In the genomic region with DNA sequence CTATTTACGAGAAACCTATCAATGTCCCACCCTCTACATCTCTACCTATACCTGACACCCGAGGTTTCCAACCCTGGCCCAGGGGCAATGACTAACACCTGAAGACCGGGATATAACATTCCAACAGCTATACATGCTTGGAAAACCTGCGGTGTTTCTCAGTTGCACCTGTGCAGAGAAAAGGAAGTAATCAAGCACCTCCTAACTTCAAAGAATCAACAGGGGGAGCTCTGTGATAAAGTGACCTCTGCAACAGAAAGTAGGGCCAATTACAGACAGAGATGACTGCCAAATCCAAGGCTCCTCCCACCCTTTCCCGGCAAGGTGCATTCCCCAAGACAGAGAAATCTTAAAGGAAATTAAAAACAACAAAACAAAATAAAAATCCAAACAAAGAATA, we compare ENCODE assay signal across 8 cellular contexts. TPM values are rescaled to one million over a fixed set of nuclear protein-coding genes. Genes with fewer than 3 reads are reported as not detected.
A peak's percentile ranks its signal among the peaks of the same experiment; 100 is the strongest.
DNase-seq lines count a peak whose midpoint lies in the region; ATAC-seq and TF ChIP-seq lines count a peak whose summit lies in the region.

No MANE protein-coding gene starts in this region.

- no peaks in the 10 kb centered on the region for H3K9me3 Mint-ChIP-seq in activated CD8-positive, alpha-beta T cell treated with anti-CD3 and anti-CD28 coated beads for 36 hours

- H3K9me3 ChIP-seq in iPS DF 6.9 (ENCODE audit: control insufficient read depth, insufficient read depth, low read length) (no peaks in the 10 kb centered on the region), upper lobe of right lung (no peaks in the 10 kb centered on the region)

- H3K27ac Mint-ChIP-seq in activated CD8-positive, alpha-beta T cell treated with anti-CD3 and anti-CD28 coated beads for 36 hours, result peak overlapping the region; percentile 55

- CTCF ChIA-PET in activated CD8-positive, alpha-beta T cell treated with anti-CD3 and anti-CD28 coated beads for 36 hours (lab: Charles Lee), result interaction anchor here (0.6 to 5.0 kb wide), 17 partner anchors 9 to 239 kb away, joined by 3 to 66 read pairs (median 4); a partner anchor contains a TSS

- H3K4me1 ChIP-seq in iPS DF 6.9 (ENCODE audit: control insufficient read depth, insufficient read depth, low read length), result peaks cover 6% of the 10 kb centered on the region
- peaks cover 16% of the 10 kb centered on the region for H3K4me1 ChIP-seq in upper lobe of right lung

- H3K27ac ChIP-seq in iPS DF 6.9 (ENCODE audit: low read length) (no peak overlapping the region), upper lobe of right lung (no peak overlapping the region)

- in situ Hi-C loops in G401 (cut with HindIII; ENCODE audit: low sequenced_read_pairs), result no loop called here

- no peaks in the 10 kb centered on the region for H3K27me3 Mint-ChIP-seq in activated CD8-positive, alpha-beta T cell treated with anti-CD3 and anti-CD28 coated beads for 36 hours

- no CpG with 5 or more reads among the region's 5 CpGs for WGBS in iPS DF 6.9 (ENCODE audit: insufficient coverage, insufficient read length)

- ATAC-seq in GM19372 (IDR thresholded peaks at IDR 0.05; ENCODE audit: low read depth, unreplicated experiment) (peak; percentile 83), HG03469 (IDR thresholded peaks at IDR 0.05; ENCODE audit: unreplicated experiment) (peak; percentile 79), upper lobe of right lung (peak; percentile 90)
- ATAC-seq in activated CD8-positive, alpha-beta T cell treated with anti-CD3 and anti-CD28 coated beads for 36 hours, result peak; percentile 41

- H3K4me3 Mint-ChIP-seq in activated CD8-positive, alpha-beta T cell treated with anti-CD3 and anti-CD28 coated beads for 36 hours, result peak overlapping the region; percentile 20

- H3K27me3 ChIP-seq in iPS DF 6.9 (ENCODE audit: control insufficient read depth, insufficient read depth, low read length) (no peaks in the 10 kb centered on the region), upper lobe of right lung (no peaks in the 10 kb centered on the region)

- POLR2A ChIA-PET in activated CD8-positive, alpha-beta T cell treated with anti-CD3 and anti-CD28 coated beads for 36 hours (lab: Charles Lee), result interaction anchor here (1.2 to 4.5 kb wide), 6 partner anchors 12 to 43 kb away, joined by 3 to 21 read pairs (median 5); a partner anchor contains a TSS

- DNase-seq in G401 (ENCODE audit: low spot score) (peak; percentile 52), iPS DF 6.9 (ENCODE audit: low read depth, low spot score) (peak; percentile 33), upper lobe of right lung (no peak), DMS79 treated with DMSO at 0.1 percent for 48 hours (lab: John Stamatoyannopoulos, UW) (no peak), NCI-H2107 (lab: John Stamatoyannopoulos, UW) (no peak)
- no peak for DNase-seq in activated CD8-positive, alpha-beta T cell treated with anti-CD3 and anti-CD28 coated beads for 36 hours

- intact Hi-C loops in activated CD8-positive, alpha-beta T cell treated with anti-CD3 and anti-CD28 coated beads for 36 hours (cut with micrococcal nuclease), result loop anchor here (5.0 kb wide), 1 partner anchor 42 kb away; a partner anchor contains a TSS
- intact Hi-C loops in upper lobe of right lung (cut with DNase I), result no loop called here

- H3K36me3 Mint-ChIP-seq in activated CD8-positive, alpha-beta T cell treated with anti-CD3 and anti-CD28 coated beads for 36 hours (ENCODE audit: low read depth), result peaks cover 19% of the 10 kb centered on the region

- no peak overlapping the region for H3K4me3 ChIP-seq in iPS DF 6.9 (ENCODE audit: low read length)
- no peak overlapping the region for H3K4me3 ChIP-seq in upper lobe of right lung

- peaks cover 64% of the 10 kb centered on the region for H3K4me1 Mint-ChIP-seq in activated CD8-positive, alpha-beta T cell treated with anti-CD3 and anti-CD28 coated beads for 36 hours (ENCODE audit: low read depth)

- H3K36me3 ChIP-seq in iPS DF 6.9 (ENCODE audit: control insufficient read depth, insufficient read depth, low read length) (no peaks in the 10 kb centered on the region), upper lobe of right lung (no peaks in the 10 kb centered on the region)

- TF ChIP-seq CTCF in activated CD8-positive, alpha-beta T cell treated with anti-CD3 and anti-CD28 coated beads for 36 hours (IDR thresholded peaks at IDR 0.05), result peak; percentile 49
- peak; percentile 38 for TF ChIP-seq CTCF in upper lobe of right lung (IDR thresholded peaks at IDR 0.05)

RNA-seq across cellular contexts. Expression of a gene that starts 41.3 kb away (rescaled TPM):
- total RNA-seq in G401 (2014; rRNA removed; shearing (Covaris generic)), result 28.1 and 43.5 TPM in 2 replicates
- total RNA-seq in activated CD8-positive, alpha-beta T cell treated with anti-CD3 and anti-CD28 coated beads for 36 hours, result 10 to 100 TPM; 34.8 to 35.8 TPM
- total RNA-seq in upper lobe of right lung, result 55.7 TPM

Comparison
In these comparisons a context has a peak if more than half of its experiments do, and no peak if none do; other contexts are left out.
1. DNase-seq: peak in G401 (single experiment) and iPS DF 6.9 (single experiment); none in activated CD8-positive, alpha-beta T cell treated with anti-CD3 and anti-CD28 coated beads for 36 hours (single experiment), upper lobe of right lung (single experiment), DMS79 treated with DMSO at 0.1 percent for 48 hours (single experiment) and NCI-H2107 (single experiment).
2. Peak in every context shown above with its lines, with median percentiles within 50 percentile points of each other: ATAC-seq.